Comparison of ENCODE assay signal across 5 cellular contexts in genomic region chr11:27786331-27786730, GRCh38.
"Had no signal": no experiment of that assay in that cellular context is flagged by ENCODE, and none has a peak within 500 bp of the region (broad histone marks: within the 10 kb centered on the region; RNA-seq: fewer than 3 reads in every experiment).

No MANE protein-coding gene starts in this region.

- H2AFZ ChIP-seq: GM23338 had no signal

- H3K4me3 ChIP-seq: GM23338 had no signal

- DNase-seq: H9, HCEC 1CT, KBM-7 had no signal

- H3K27ac ChIP-seq: HL-60 had no signal

- H3K4me2 ChIP-seq: GM23338 had no signal
